In genomic region chr4:128600996-128601857, GRCh38 we compare ENCODE assay signal across 7 cellular contexts.
DNase-seq lines count a peak whose midpoint lies in the region; ATAC-seq and FAIRE-seq lines count a peak whose summit lies in the region.

No MANE protein-coding gene starts in this region.

- peaks cover 3% of the 10 kb centered on the region for H3K4me1 Mint-ChIP-seq in activated T-helper 17 cell treated with anti-CD3 and anti-CD28 coated beads, Interleukin-2, amount 50 U/mL, for 72 hours

- H3K27me3 Mint-ChIP-seq in activated T-helper 17 cell treated with anti-CD3 and anti-CD28 coated beads, Interleukin-2, amount 50 U/mL, for 72 hours = peaks cover 38% of the 10 kb centered on the region

- H3K36me3 Mint-ChIP-seq in activated T-helper 17 cell treated with anti-CD3 and anti-CD28 coated beads, Interleukin-2, amount 50 U/mL, for 72 hours (ENCODE audit: low read depth) = no peaks in the 10 kb centered on the region

- DNase-seq in HPDE6-E6E7 (ENCODE audit: extremely low spot score) = peak; percentile 75
- peak; percentile 93 for DNase-seq in RCC 7860 (ENCODE audit: low spot score)
- peak; percentile 99 for DNase-seq in fibroblast of the conjunctiva (ENCODE audit: low read depth)
- peak; percentile 42 for DNase-seq in pons (ENCODE audit: low spot score)
- no peak for DNase-seq in SKM-1 treated with dmso at 0.1 percent for 144 hours (lab: John Stamatoyannopoulos, UW; ENCODE audit: unreplicated experiment)

- no peak overlapping the region for H3K4me3 Mint-ChIP-seq in activated T-helper 17 cell treated with anti-CD3 and anti-CD28 coated beads, Interleukin-2, amount 50 U/mL, for 72 hours

- ATAC-seq in activated T-helper 17 cell treated with anti-CD3 and anti-CD28 coated beads, Interleukin-2, amount 50 U/mL, for 72 hours (replicated peaks) = no peak
- no peak for ATAC-seq in GM21717 (IDR thresholded peaks at IDR 0.05; ENCODE audit: unreplicated experiment)

- peak; percentile 91 for FAIRE-seq in RCC 7860 (lab: Jason Lieb, UNC)

- H3K9me3 Mint-ChIP-seq in activated T-helper 17 cell treated with anti-CD3 and anti-CD28 coated beads, Interleukin-2, amount 50 U/mL, for 72 hours = peaks cover 6% of the 10 kb centered on the region

- H3K27ac Mint-ChIP-seq in activated T-helper 17 cell treated with anti-CD3 and anti-CD28 coated beads, Interleukin-2, amount 50 U/mL, for 72 hours = no peak overlapping the region
